Comparison of ENCODE assay signal across 10 cellular contexts in the genomic region with DNA sequence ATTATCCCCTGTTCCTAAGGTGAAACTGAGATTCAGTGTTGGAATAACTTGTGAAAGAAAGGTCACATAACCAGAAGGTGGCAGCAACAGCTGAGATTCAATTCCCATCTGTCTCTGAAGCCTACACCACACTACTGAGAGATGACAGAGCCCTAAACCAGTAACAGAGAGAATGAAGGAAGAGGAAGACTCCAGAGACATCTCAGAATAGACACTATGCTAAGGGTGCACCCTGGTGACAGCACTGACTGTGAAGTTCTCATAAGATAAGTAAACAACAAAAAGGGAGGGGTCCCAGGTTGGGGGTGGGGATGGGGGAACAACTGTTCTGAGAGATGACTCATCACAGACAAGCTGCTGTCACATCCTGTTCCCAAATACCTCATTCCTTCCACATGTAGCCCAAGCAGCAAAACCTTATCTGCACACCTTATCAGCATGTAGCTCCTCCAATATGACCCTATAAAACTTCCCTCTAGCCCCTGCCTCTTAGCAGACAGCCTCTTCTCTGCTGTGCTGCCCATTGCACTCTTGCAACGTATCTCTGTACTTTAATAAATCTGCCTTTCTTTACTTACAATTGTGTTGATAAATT. TPM values are rescaled to one million over a fixed set of nuclear protein-coding genes. Genes with fewer than 3 reads are reported as not detected.
DNase-seq lines count a peak whose midpoint lies in the region; ATAC-seq and TF ChIP-seq lines count a peak whose summit lies in the region.
"Had no signal": no experiment of that assay in that cellular context is flagged by ENCODE, and none has a peak within 500 bp of the region (broad histone marks: within the 10 kb centered on the region; RNA-seq: fewer than 3 reads in every experiment).

No MANE protein-coding gene starts in this region.

- POLR2A ChIA-PET in WTC11 (lab: Charles Lee): no interaction called here

- peaks cover 16% of the 10 kb centered on the region for H3K9me3 ChIP-seq in psoas muscle

- TF ChIP-seq CTCF in WTC11 (IDR thresholded peaks at IDR 0.05) (no peak), psoas muscle (IDR thresholded peaks at IDR 0.05) (no peak)

- H3K4me3 Mint-ChIP-seq in WTC11: no peak overlapping the region

- H3K4me1 ChIP-seq in psoas muscle: no peaks in the 10 kb centered on the region
- H3K4me1 ChIP-seq: uterus had no signal

- CTCF ChIA-PET in WTC11 (lab: Charles Lee): interaction anchor here (1.3 kb wide), 1 partner anchor 58 kb away, joined by 3 read pairs; a partner anchor contains a TSS

- H3K36me3 Mint-ChIP-seq in WTC11: peaks cover 53% of the 10 kb centered on the region

- H3K9me3 Mint-ChIP-seq in WTC11: peaks cover 70% of the 10 kb centered on the region

- no peak overlapping the region for H3K27ac Mint-ChIP-seq in WTC11

- no peaks in the 10 kb centered on the region for H3K4me1 Mint-ChIP-seq in WTC11

- no peak overlapping the region for H3K4me3 ChIP-seq in psoas muscle
- H3K4me3 ChIP-seq: uterus had no signal

- DNase-seq in CMK (ENCODE audit: low read depth) (peak; percentile 11), HT-29 (ENCODE audit: low spot score) (peak; percentile 35), WTC11 (ENCODE audit: low spot score) (no peak), iris pigment epithelial cell (ENCODE audit: low read depth) (peak; percentile 31), psoas muscle (no peak), ecto neural progenitor cell (ENCODE audit: low spot score) (no peak)
- DNase-seq: NCI-H526 treated with DMSO at 0.1 percent for 48 hours, uterus had no signal

- ATAC-seq in WTC11: peak; percentile 48; the same call in 1 of the 2 replicates
- no peak for ATAC-seq in HG02763 (IDR thresholded peaks at IDR 0.05; ENCODE audit: unreplicated experiment)
- ATAC-seq in GM18519 (IDR thresholded peaks at IDR 0.05; ENCODE audit: low FRiP score, unreplicated experiment): no peak
- no peak for ATAC-seq in psoas muscle

- H3K27me3 ChIP-seq in psoas muscle (ENCODE audit: insufficient read depth in 3 of 3, low read length in 2 of 3): no peaks in the 10 kb centered on the region
- H3K27me3 ChIP-seq: uterus had no signal

- peaks cover 15% of the 10 kb centered on the region for H3K27me3 Mint-ChIP-seq in WTC11 (ENCODE audit: low read depth)

- H3K27ac ChIP-seq in psoas muscle: no peak overlapping the region
- H3K27ac ChIP-seq: uterus had no signal

- 80 to 90% (median 89%) methylated on average over 1 of the region's 1 CpG for WGBS in psoas muscle, 3 donors

- intact Hi-C loops in psoas muscle (cut with DNase I): no loop called here

- H3K36me3 ChIP-seq in psoas muscle (ENCODE audit: insufficient read depth in 1 of 2, low read depth in 1 of 2): no peaks in the 10 kb centered on the region
- H3K36me3 ChIP-seq: uterus had no signal

TF ChIP-seq in WTC11, 78 proteins besides CTCF, POLR2A, EP300 and RAD21:
- TF ChIP-seq, protein P1, sequence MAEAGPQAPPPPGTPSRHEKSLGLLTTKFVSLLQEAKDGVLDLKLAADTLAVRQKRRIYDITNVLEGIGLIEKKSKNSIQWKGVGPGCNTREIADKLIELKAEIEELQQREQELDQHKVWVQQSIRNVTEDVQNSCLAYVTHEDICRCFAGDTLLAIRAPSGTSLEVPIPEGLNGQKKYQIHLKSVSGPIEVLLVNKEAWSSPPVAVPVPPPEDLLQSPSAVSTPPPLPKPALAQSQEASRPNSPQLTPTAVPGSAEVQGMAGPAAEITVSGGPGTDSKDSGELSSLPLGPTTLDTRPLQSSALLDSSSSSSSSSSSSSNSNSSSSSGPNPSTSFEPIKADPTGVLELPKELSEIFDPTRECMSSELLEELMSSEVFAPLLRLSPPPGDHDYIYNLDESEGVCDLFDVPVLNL (CRISPR knock-in tag; IDR thresholded peaks at IDR 0.05; ENCODE audit: borderline replicate concordance, low read depth): no peak
- TF ChIP-seq FOXP1 (CRISPR knock-in tag; IDR thresholded peaks at IDR 0.05; ENCODE audit: borderline replicate concordance) (no peak), FOXJ3 (CRISPR knock-in tag; IDR thresholded peaks at IDR 0.05; ENCODE audit: borderline replicate concordance) (no peak), NFATC4 (CRISPR knock-in tag; IDR thresholded peaks at IDR 0.05) (no peak), CBFB (CRISPR knock-in tag; IDR thresholded peaks at IDR 0.05; ENCODE audit: low read depth) (no peak), SMAD3 (CRISPR knock-in tag; IDR thresholded peaks at IDR 0.05; ENCODE audit: borderline replicate concordance) (no peak), ZBTB21 (CRISPR knock-in tag; IDR thresholded peaks at IDR 0.05; ENCODE audit: borderline replicate concordance) (no peak), MXD4 (CRISPR knock-in tag; IDR thresholded peaks at IDR 0.05; ENCODE audit: borderline replicate concordance) (no peak), TEAD1 (CRISPR knock-in tag; IDR thresholded peaks at IDR 0.05) (no peak), ESRRA (CRISPR knock-in tag; IDR thresholded peaks at IDR 0.05; ENCODE audit: borderline replicate concordance) (no peak), SMAD4 (CRISPR knock-in tag; IDR thresholded peaks at IDR 0.05) (no peak), TCF7 (CRISPR knock-in tag; IDR thresholded peaks at IDR 0.05; ENCODE audit: low read depth) (no peak), TP53 (CRISPR knock-in tag; IDR thresholded peaks at IDR 0.05) (no peak), ZNF671 (CRISPR knock-in tag; IDR thresholded peaks at IDR 0.05) (no peak), GABPB1 (CRISPR knock-in tag; IDR thresholded peaks at IDR 0.05) (no peak), RELA (CRISPR knock-in tag; IDR thresholded peaks at IDR 0.05; ENCODE audit: borderline replicate concordance) (no peak)
- TF ChIP-seq, protein P2, sequence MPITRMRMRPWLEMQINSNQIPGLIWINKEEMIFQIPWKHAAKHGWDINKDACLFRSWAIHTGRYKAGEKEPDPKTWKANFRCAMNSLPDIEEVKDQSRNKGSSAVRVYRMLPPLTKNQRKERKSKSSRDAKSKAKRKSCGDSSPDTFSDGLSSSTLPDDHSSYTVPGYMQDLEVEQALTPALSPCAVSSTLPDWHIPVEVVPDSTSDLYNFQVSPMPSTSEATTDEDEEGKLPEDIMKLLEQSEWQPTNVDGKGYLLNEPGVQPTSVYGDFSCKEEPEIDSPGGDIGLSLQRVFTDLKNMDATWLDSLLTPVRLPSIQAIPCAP (CRISPR knock-in tag; IDR thresholded peaks at IDR 0.05): no peak
- TF ChIP-seq, protein P3, sequence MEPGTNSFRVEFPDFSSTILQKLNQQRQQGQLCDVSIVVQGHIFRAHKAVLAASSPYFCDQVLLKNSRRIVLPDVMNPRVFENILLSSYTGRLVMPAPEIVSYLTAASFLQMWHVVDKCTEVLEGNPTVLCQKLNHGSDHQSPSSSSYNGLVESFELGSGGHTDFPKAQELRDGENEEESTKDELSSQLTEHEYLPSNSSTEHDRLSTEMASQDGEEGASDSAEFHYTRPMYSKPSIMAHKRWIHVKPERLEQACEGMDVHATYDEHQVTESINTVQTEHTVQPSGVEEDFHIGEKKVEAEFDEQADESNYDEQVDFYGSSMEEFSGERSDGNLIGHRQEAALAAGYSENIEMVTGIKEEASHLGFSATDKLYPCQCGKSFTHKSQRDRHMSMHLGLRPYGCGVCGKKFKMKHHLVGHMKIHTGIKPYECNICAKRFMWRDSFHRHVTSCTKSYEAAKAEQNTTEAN (CRISPR knock-in tag; IDR thresholded peaks at IDR 0.05): no peak
- TF ChIP-seq, protein P4, sequence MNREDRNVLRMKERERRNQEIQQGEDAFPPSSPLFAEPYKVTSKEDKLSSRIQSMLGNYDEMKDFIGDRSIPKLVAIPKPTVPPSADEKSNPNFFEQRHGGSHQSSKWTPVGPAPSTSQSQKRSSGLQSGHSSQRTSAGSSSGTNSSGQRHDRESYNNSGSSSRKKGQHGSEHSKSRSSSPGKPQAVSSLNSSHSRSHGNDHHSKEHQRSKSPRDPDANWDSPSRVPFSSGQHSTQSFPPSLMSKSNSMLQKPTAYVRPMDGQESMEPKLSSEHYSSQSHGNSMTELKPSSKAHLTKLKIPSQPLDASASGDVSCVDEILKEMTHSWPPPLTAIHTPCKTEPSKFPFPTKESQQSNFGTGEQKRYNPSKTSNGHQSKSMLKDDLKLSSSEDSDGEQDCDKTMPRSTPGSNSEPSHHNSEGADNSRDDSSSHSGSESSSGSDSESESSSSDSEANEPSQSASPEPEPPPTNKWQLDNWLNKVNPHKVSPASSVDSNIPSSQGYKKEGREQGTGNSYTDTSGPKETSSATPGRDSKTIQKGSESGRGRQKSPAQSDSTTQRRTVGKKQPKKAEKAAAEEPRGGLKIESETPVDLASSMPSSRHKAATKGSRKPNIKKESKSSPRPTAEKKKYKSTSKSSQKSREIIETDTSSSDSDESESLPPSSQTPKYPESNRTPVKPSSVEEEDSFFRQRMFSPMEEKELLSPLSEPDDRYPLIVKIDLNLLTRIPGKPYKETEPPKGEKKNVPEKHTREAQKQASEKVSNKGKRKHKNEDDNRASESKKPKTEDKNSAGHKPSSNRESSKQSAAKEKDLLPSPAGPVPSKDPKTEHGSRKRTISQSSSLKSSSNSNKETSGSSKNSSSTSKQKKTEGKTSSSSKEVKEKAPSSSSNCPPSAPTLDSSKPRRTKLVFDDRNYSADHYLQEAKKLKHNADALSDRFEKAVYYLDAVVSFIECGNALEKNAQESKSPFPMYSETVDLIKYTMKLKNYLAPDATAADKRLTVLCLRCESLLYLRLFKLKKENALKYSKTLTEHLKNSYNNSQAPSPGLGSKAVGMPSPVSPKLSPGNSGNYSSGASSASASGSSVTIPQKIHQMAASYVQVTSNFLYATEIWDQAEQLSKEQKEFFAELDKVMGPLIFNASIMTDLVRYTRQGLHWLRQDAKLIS (CRISPR knock-in tag; IDR thresholded peaks at IDR 0.05; ENCODE audit: borderline replicate concordance): no peak

RNA-seq across cellular contexts. Expression of a gene that starts 46.5 kb away (rescaled TPM):
- 5.5 and 6.5 TPM in 2 replicates for total RNA-seq in HT-29 (2014; rRNA removed; shearing (Covaris generic))
- 18.5 to 20.5 TPM (median 19.2 TPM) in 3 replicates for total RNA-seq in WTC11 (2021)
- 10 to 100 TPM in 1 of 4 donors, 1 to 10 TPM in 3; 7.8 to 10.1 (median 9.1) TPM for total RNA-seq in psoas muscle
- 10 to 100 TPM in 1 of 3 donors, 1 to 10 TPM in 2; 5.0 to 10.9 (median 7.7) TPM for polyA plus RNA-seq in psoas muscle

RNA-seq across cellular contexts. Expression of a gene that starts 57.8 kb away (rescaled TPM):
- 0.05 TPM in 1 of 2 replicates, not detected in the other for total RNA-seq in HT-29 (2014; rRNA removed; shearing (Covaris generic))
- total RNA-seq in WTC11 (2021) (0.55 to 0.76 TPM (median 0.73 TPM) in 3 replicates), psoas muscle (under 1 TPM in 1 of 4 donors, not detected in 3; 0.48 TPM)
- under 1 TPM in 2 of 3 donors, not detected in 1; 0.03 to 0.05 TPM for polyA plus RNA-seq in psoas muscle

RNA-seq across cellular contexts. Expression of a gene that starts 58.8 kb away (rescaled TPM):
- total RNA-seq in HT-29 (2014; rRNA removed; shearing (Covaris generic)): 11.6 and 14.8 TPM in 2 replicates
- total RNA-seq in WTC11 (2021): 35.9 to 40.6 TPM (median 38.9 TPM) in 3 replicates
- 10 to 100 TPM; 11.4 to 17.9 (median 16.0) TPM for total RNA-seq in psoas muscle
- 10 to 100 TPM in 1 of 3 donors, 1 to 10 TPM in 2; 2.6 to 17.0 (median 4.2) TPM for polyA plus RNA-seq in psoas muscle

RNA-seq across cellular contexts. Expression of a gene that starts 59.8 kb away (rescaled TPM):
- total RNA-seq in HT-29 (2014; rRNA removed; shearing (Covaris generic)): 6.9 and 7.6 TPM in 2 replicates
- total RNA-seq in WTC11 (2021) (10.2 to 11.8 TPM (median 11.6 TPM) in 3 replicates), psoas muscle (1 to 10 TPM; 1.3 to 3.5 (median 2.1) TPM)
- polyA plus RNA-seq in psoas muscle: 1 to 10 TPM in 1 of 3 donors, under 1 TPM in 2; 0.72 to 1.1 (median 0.90) TPM

Comparison
In these comparisons a context has a peak if more than half of its experiments do, and no peak if none do; other contexts are left out.
1. DNase-seq: peak in CMK (single experiment), HT-29 (single experiment) and iris pigment epithelial cell (single experiment); none in WTC11 (single experiment), psoas muscle (0 of 2) and ecto neural progenitor cell (single experiment).